ENCODE assay signal across 1 cellular context in the genomic region with DNA sequence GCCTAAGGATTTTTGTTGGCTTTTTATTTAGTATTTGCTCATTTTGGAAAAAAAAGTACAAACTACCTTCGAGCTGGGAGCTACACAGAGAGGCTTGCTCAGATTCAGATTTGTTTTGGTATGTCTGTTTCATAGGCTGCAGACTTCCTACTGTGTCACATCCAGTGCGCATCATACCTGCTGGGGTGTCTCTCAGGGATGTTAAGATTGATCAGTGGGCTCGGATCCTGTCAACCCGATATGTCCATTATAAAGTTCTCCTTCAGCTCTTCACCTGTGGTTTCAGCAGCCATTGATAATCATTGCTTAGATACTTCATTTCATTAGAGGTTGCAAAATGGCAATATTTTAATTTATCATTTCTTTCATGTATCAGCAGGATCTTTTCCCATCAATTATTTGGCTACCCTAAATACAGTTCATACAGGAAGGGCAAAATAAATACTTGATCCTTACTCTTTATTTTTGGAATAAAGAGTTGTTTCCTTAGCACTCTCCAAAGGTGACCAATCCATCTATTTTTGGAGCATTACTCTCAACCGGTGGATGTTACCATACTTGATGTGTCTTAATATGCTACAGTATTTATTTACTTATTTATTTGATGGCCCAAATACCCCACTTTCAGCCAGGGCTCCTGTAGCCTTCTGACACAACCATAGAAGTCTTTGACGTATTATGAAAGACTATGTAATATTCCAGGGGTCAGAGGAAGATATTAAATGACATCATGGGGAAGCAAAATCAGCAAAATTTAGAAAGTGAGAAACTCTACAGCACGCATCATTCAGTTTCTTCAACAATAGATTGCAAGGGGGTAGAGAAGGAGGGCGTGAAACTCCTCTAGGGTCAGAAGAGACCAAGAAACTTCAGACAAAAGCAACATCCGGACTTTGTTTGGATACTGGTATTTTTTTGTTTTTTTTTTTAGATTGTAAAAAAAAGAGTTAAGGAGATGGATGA.
TF ChIP-seq lines count a peak whose summit lies in the region.

No MANE protein-coding gene starts in this region.

TF ChIP-seq in SK-N-SH, 30 proteins besides CTCF, POLR2A, EP300 and RAD21 (continued from another document):
- TF ChIP-seq, protein P1, sequence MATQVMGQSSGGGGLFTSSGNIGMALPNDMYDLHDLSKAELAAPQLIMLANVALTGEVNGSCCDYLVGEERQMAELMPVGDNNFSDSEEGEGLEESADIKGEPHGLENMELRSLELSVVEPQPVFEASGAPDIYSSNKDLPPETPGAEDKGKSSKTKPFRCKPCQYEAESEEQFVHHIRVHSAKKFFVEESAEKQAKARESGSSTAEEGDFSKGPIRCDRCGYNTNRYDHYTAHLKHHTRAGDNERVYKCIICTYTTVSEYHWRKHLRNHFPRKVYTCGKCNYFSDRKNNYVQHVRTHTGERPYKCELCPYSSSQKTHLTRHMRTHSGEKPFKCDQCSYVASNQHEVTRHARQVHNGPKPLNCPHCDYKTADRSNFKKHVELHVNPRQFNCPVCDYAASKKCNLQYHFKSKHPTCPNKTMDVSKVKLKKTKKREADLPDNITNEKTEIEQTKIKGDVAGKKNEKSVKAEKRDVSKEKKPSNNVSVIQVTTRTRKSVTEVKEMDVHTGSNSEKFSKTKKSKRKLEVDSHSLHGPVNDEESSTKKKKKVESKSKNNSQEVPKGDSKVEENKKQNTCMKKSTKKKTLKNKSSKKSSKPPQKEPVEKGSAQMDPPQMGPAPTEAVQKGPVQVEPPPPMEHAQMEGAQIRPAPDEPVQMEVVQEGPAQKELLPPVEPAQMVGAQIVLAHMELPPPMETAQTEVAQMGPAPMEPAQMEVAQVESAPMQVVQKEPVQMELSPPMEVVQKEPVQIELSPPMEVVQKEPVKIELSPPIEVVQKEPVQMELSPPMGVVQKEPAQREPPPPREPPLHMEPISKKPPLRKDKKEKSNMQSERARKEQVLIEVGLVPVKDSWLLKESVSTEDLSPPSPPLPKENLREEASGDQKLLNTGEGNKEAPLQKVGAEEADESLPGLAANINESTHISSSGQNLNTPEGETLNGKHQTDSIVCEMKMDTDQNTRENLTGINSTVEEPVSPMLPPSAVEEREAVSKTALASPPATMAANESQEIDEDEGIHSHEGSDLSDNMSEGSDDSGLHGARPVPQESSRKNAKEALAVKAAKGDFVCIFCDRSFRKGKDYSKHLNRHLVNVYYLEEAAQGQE (IDR thresholded peaks at IDR 0.05; ENCODE audit: low read depth, low read length): no peak
- TF ChIP-seq, protein P2, sequence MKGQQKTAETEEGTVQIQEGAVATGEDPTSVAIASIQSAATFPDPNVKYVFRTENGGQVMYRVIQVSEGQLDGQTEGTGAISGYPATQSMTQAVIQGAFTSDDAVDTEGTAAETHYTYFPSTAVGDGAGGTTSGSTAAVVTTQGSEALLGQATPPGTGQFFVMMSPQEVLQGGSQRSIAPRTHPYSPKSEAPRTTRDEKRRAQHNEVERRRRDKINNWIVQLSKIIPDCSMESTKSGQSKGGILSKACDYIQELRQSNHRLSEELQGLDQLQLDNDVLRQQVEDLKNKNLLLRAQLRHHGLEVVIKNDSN (IDR thresholded peaks at IDR 0.05; ENCODE audit: borderline replicate concordance, low read depth): no peak
- TF ChIP-seq TEAD4 (IDR thresholded peaks at IDR 0.05; ENCODE audit: borderline replicate concordance, insufficient read depth) (no peak), FOXJ3 (CRISPR knock-in tag; IDR thresholded peaks at IDR 0.05) (no peak), GATA2 (CRISPR knock-in tag; IDR thresholded peaks at IDR 0.05) (no peak), GABPA (IDR thresholded peaks at IDR 0.05; ENCODE audit: low read depth) (no peak), MXI1 (IDR thresholded peaks at IDR 0.05; ENCODE audit: low read depth, low read length) (no peak), FOSL2 (IDR thresholded peaks at IDR 0.05; ENCODE audit: borderline replicate concordance, low read depth) (no peak), SIN3A (IDR thresholded peaks at IDR 0.05; ENCODE audit: borderline replicate concordance, low read depth, low read length) (no peak), SMC3 (IDR thresholded peaks at IDR 0.05; ENCODE audit: low read depth, low read length) (no peak), MEF2A (IDR thresholded peaks at IDR 0.05; ENCODE audit: borderline replicate concordance, low read depth) (no peak), RXRA (IDR thresholded peaks at IDR 0.05; ENCODE audit: borderline replicate concordance, low read depth) (no peak), TAF1 (IDR thresholded peaks at IDR 0.05; ENCODE audit: borderline replicate concordance, low read depth, low read length) (no peak)
TF ChIP-seq in SK-N-SH: peak in this region for 0.
